9 cellular contexts compared by ENCODE assay signal in the genomic region with DNA sequence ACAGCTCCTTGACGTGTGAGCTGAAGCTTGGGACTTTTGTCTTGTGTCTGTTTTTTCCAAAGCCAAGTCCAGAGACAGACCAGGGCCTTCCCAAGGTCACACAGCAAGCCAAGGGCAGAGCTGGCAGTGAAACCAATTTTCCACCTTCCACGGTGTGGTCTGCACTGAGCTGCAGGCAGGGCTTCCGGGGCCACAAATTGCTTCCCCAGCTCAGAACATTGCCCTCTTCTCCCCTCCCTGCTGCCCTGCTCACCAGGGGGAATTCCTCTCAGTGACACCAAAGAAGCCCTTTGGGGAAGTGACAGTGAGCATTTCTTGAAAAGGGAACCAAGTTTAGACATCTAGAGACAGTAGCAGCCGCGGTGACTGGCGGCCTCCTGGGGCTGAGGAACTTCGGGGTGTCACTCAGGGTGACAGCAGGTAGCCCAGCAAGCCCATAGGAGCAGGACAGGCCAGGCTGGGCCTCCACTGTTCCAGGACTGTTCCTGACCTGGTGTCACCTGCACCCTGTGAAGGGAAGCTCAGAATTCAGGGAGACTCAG. TPM values are rescaled to one million over a fixed set of nuclear protein-coding genes. Genes with fewer than 3 reads are reported as not detected.
A peak's percentile ranks its signal among the peaks of the same experiment; 100 is the strongest.
DNase-seq lines count a peak whose midpoint lies in the region; ATAC-seq and TF ChIP-seq lines count a peak whose summit lies in the region.
"Had no signal": no experiment of that assay in that cellular context is flagged by ENCODE, and none has a peak within 500 bp of the region (broad histone marks: within the 10 kb centered on the region; RNA-seq: fewer than 3 reads in every experiment).

No MANE protein-coding gene starts in this region.

- H3K27me3 ChIP-seq in DOHH2 (ENCODE audit: control insufficient read depth, low read length) (no peaks in the 10 kb centered on the region), heart right ventricle (no peaks in the 10 kb centered on the region)

- no peaks in the 10 kb centered on the region for H3K36me3 Mint-ChIP-seq in activated CD8-positive, alpha-beta T cell treated with anti-CD3 and anti-CD28 coated beads for 36 hours (ENCODE audit: low read depth)

- ATAC-seq in GM21526 (IDR thresholded peaks at IDR 0.05; ENCODE audit: low FRiP score, unreplicated experiment) (peak; percentile 71), heart right ventricle (peak in 4 of 8 donors; percentile 8 to 26 (median 19))
- peak; percentile 71 for ATAC-seq in activated CD8-positive, alpha-beta T cell treated with anti-CD3 and anti-CD28 coated beads for 36 hours

- no peaks in the 10 kb centered on the region for H3K36me3 ChIP-seq in DOHH2 (ENCODE audit: control insufficient read depth, low read length)
- H3K36me3 ChIP-seq in heart right ventricle, result no peaks in the 10 kb centered on the region

- H3K9me3 ChIP-seq in DOHH2 (ENCODE audit: control insufficient read depth, insufficient read depth, low read length), result no peaks in the 10 kb centered on the region
- H3K9me3 ChIP-seq in heart right ventricle, result no peaks in the 10 kb centered on the region

- 56 to 61% methylated on average over 7 of the region's 7 CpGs for WGBS in heart right ventricle, 2 donors

- peaks cover 37% of the 10 kb centered on the region for H3K4me1 ChIP-seq in DOHH2 (ENCODE audit: control insufficient read depth, low read length)
- peaks cover 0 to 53% (median 25%) of the 10 kb centered on the region in 9 donors for H3K4me1 ChIP-seq in heart right ventricle

- no peaks in the 10 kb centered on the region for H3F3A ChIP-seq in DOHH2 (ENCODE audit: control insufficient read depth, insufficient read depth)

- no peak for TF ChIP-seq CTCF in DOHH2 (IDR thresholded peaks at IDR 0.05; ENCODE audit: low read depth, low read length, poor library complexity, severe bottlenecking)
- TF ChIP-seq CTCF in activated CD8-positive, alpha-beta T cell treated with anti-CD3 and anti-CD28 coated beads for 36 hours (IDR thresholded peaks at IDR 0.05), result no peak
- TF ChIP-seq CTCF in heart right ventricle (IDR thresholded peaks at IDR 0.05), result no peak

- peak overlapping the region; percentile 66 for H3K4me2 ChIP-seq in DOHH2 (ENCODE audit: low read length)

- H3K79me2 ChIP-seq in DOHH2 (ENCODE audit: control insufficient read depth, low read length), result no peaks in the 10 kb centered on the region

- no peaks in the 10 kb centered on the region for H3K9me3 Mint-ChIP-seq in activated CD8-positive, alpha-beta T cell treated with anti-CD3 and anti-CD28 coated beads for 36 hours

- POLR2A ChIA-PET in activated CD8-positive, alpha-beta T cell treated with anti-CD3 and anti-CD28 coated beads for 36 hours (lab: Charles Lee), result interaction anchor here (0.7 to 2.1 kb wide), 21 partner anchors 8 to 403 kb away, joined by 3 to 18 read pairs (median 3); a partner anchor contains a TSS

- H3K27ac ChIP-seq in DOHH2 (ENCODE audit: low read depth, low read length) (no peak overlapping the region), heart right ventricle (peak overlapping the region in 7 of 10 donors; percentile 22 to 80 (median 65))

- peak overlapping the region; percentile 98 for H3K27ac Mint-ChIP-seq in activated CD8-positive, alpha-beta T cell treated with anti-CD3 and anti-CD28 coated beads for 36 hours

- H4K20me1 ChIP-seq in DOHH2 (ENCODE audit: control insufficient read depth, insufficient read depth, low read depth, low read length), result no peaks in the 10 kb centered on the region

- peaks cover 60% of the 10 kb centered on the region for H3K4me1 Mint-ChIP-seq in activated CD8-positive, alpha-beta T cell treated with anti-CD3 and anti-CD28 coated beads for 36 hours (ENCODE audit: low read depth)

- intact Hi-C loops in activated CD8-positive, alpha-beta T cell treated with anti-CD3 and anti-CD28 coated beads for 36 hours (cut with micrococcal nuclease), result loop anchor here (2.0 kb wide), 1 partner anchor 187 kb away; no protein-coding TSS in a partner anchor
- intact Hi-C loops in heart right ventricle (cut with DNase I), result loop anchor here in 7 of 10 donors (5.0 kb wide), 4 partner anchors 232 to 388 kb away; no protein-coding TSS in a partner anchor

- CTCF ChIA-PET in activated CD8-positive, alpha-beta T cell treated with anti-CD3 and anti-CD28 coated beads for 36 hours (lab: Charles Lee), result interaction anchor here (0.7 to 15.2 kb wide), 22 partner anchors 8 to 585 kb away, joined by 3 to 196 read pairs (median 4); no protein-coding TSS in a partner anchor

- peak overlapping the region; percentile 63 for H3K4me3 Mint-ChIP-seq in activated CD8-positive, alpha-beta T cell treated with anti-CD3 and anti-CD28 coated beads for 36 hours

- H3K4me3 ChIP-seq in DOHH2 (ENCODE audit: low read length) (peak overlapping the region; percentile 45), heart right ventricle (peak overlapping the region in 1 of 10 donors; percentile 22)

- DNase-seq in KG1 (lab: John Stamatoyannopoulos, UW) (peak; percentile 88), heart right ventricle (peak in 1 of 2 donors; percentile 40), dedifferentiated amniotic fluid mesenchymal stem cell (ENCODE audit: extremely low spot score) (no peak), A172 (ENCODE audit: low spot score) (no peak)
- peak; percentile 85 for DNase-seq in activated CD8-positive, alpha-beta T cell treated with anti-CD3 and anti-CD28 coated beads for 36 hours
- DNase-seq in stimulated activated CD4-positive, alpha-beta T cell treated with anti-CD3 and anti-CD28 coated beads, TNF-alpha, amount 100 ng/mL, for 1 hour (ENCODE audit: low read depth in 3 of 3, low spot score in 1 of 3), result peak; percentile 35 to 63 (median 44)

- H3K27me3 Mint-ChIP-seq in activated CD8-positive, alpha-beta T cell treated with anti-CD3 and anti-CD28 coated beads for 36 hours, result no peaks in the 10 kb centered on the region

- H3K9me2 ChIP-seq in DOHH2 (replicated peaks; ENCODE audit: control insufficient read depth, low read length), result no peaks in the 10 kb centered on the region

RNA-seq across cellular contexts. Expression of a gene that starts 9.2 kb away (rescaled TPM):
- 1 to 10 TPM; 6.7 to 7.2 TPM for total RNA-seq in activated CD8-positive, alpha-beta T cell treated with anti-CD3 and anti-CD28 coated beads for 36 hours
- 1 to 10 TPM in 7 of 10 donors, under 1 TPM in 3; 0.40 to 3.2 (median 1.4) TPM for total RNA-seq in heart right ventricle
- polyA plus RNA-seq in heart right ventricle, result 1 to 10 TPM; 1.9 to 6.0 TPM
- not detected in 2 replicates for total RNA-seq in A172 (2014; rRNA removed; shearing (Covaris generic))
- total RNA-seq: fibroblast of villous mesenchyme had no signal

RNA-seq across cellular contexts. Expression of a gene that starts 18.3 kb away (rescaled TPM):
- total RNA-seq in activated CD8-positive, alpha-beta T cell treated with anti-CD3 and anti-CD28 coated beads for 36 hours, result under 1 TPM; 0.13 to 0.29 TPM
- total RNA-seq in heart right ventricle, result 1 to 10 TPM in 3 of 10 donors, under 1 TPM in 7; 0.23 to 1.5 (median 0.57) TPM
- polyA plus RNA-seq in heart right ventricle, result under 1 TPM; 0.16 to 0.88 TPM
- total RNA-seq in A172 (2014; rRNA removed; shearing (Covaris generic)), result not detected in 2 replicates
- total RNA-seq: fibroblast of villous mesenchyme had no signal

Comparison
In these comparisons a context has a peak if more than half of its experiments do, and no peak if none do; other contexts are left out.
1. DNase-seq: peak in KG1 (single experiment), activated CD8-positive, alpha-beta T cell treated with anti-CD3 and anti-CD28 coated beads for 36 hours (single experiment) and stimulated activated CD4-positive, alpha-beta T cell treated with anti-CD3 and anti-CD28 coated beads, TNF-alpha, amount 100 ng/mL, for 1 hour (3 of 3); none in dedifferentiated amniotic fluid mesenchymal stem cell (single experiment) and A172 (single experiment).